22 cellular contexts compared by ENCODE assay signal in genomic region chr10:22740180-22740579, GRCh38. TPM values are rescaled to one million over a fixed set of nuclear protein-coding genes. Genes with fewer than 3 reads are reported as not detected.
DNase-seq lines count a peak whose midpoint lies in the region; FAIRE-seq and TF ChIP-seq lines count a peak whose summit lies in the region.
"Had no signal": no experiment of that assay in that cellular context is flagged by ENCODE, and none has a peak within 500 bp of the region (broad histone marks: within the 10 kb centered on the region; RNA-seq: fewer than 3 reads in every experiment).

No MANE protein-coding gene starts in this region.

- no peaks in the 10 kb centered on the region for H3K9me3 ChIP-seq in osteoblast (ENCODE audit: low read depth, low read length)
- H3K9me3 ChIP-seq: gastrocnemius medialis, thyroid gland had no signal

- no peak overlapping the region for H2AFZ ChIP-seq in osteoblast (ENCODE audit: low read length)

- no peaks in the 10 kb centered on the region for H4K20me1 ChIP-seq in osteoblast (ENCODE audit: insufficient read depth, low read length)

- peak; percentile 50 for FAIRE-seq in RCC 7860 (lab: Jason Lieb, UNC)
- FAIRE-seq: GM18507, small intestine had no signal

- no peaks in the 10 kb centered on the region for H3K79me2 ChIP-seq in osteoblast (ENCODE audit: insufficient read depth, low read length)

- H3K4me1 ChIP-seq in osteoblast (ENCODE audit: insufficient read depth, low read length), result peaks cover 3% of the 10 kb centered on the region
- H3K4me1 ChIP-seq: gastrocnemius medialis, thyroid gland had no signal

- TF ChIP-seq CTCF in epithelial cell of proximal tubule (conservative IDR thresholded peaks at IDR 0.05; ENCODE audit: low read depth, low read length), result peak; percentile 23
- no peak for TF ChIP-seq CTCF in osteoblast (IDR thresholded peaks at IDR 0.05; ENCODE audit: extremely low read depth, low read depth, low read length)

- no peak overlapping the region for H3K4me2 ChIP-seq in osteoblast (ENCODE audit: insufficient read depth, low read length)

- H3K36me3 ChIP-seq in osteoblast (ENCODE audit: insufficient read depth, low read length), result no peaks in the 10 kb centered on the region
- H3K36me3 ChIP-seq: gastrocnemius medialis, thyroid gland had no signal

- peak; percentile 50 for DNase-seq in HCEC 1CT
- DNase-seq in RCC 7860 (ENCODE audit: low spot score), result peak; percentile 31
- DNase-seq in epithelial cell of proximal tubule (ENCODE audit: low read depth), result no peak
- peak; percentile 38 for DNase-seq in renal cortical epithelial cell (ENCODE audit: low read depth)
- no peak for DNase-seq in osteoblast (ENCODE audit: insufficient read length, low spot score, missing footprints)
- no peak for DNase-seq in NCI-H1092 treated with DMSO at 0.1 percent for 48 hours (lab: John Stamatoyannopoulos, UW)
- no peak for DNase-seq in NCI-H748 treated with DMSO at 0.1 percent for 48 hours (lab: John Stamatoyannopoulos, UW)
- DNase-seq: activated CD4-positive, alpha-beta T cell treated with anti-CD3 and anti-CD28 coated beads, Interleukin-2, amount 10 ng/mL, durations not matched to agents 24 days and 14 days; activated CD8-positive, alpha-beta memory T cell treated with anti-CD3 and anti-CD28 coated beads, Interleukin-2, amount 10 ng/mL, durations not matched to agents 7 days and 5 days; AML-193; gastrocnemius medialis; HFFc6; left colon; natural killer cell; NCI-H82; SHP77 treated with DMSO at 0.1 percent for 48 hours; small intestine; stimulated activated naive CD4-positive, alpha-beta T cell treated with Interleukin-2 at 50 U/mL for 16 hours; T-cell; thyroid gland had no signal

- H3K27me3 ChIP-seq in osteoblast (ENCODE audit: insufficient read depth, low read length), result no peaks in the 10 kb centered on the region
- H3K27me3 ChIP-seq: gastrocnemius medialis, thyroid gland had no signal

- no peak overlapping the region for H3K27ac ChIP-seq in osteoblast (ENCODE audit: low read depth, low read length)
- H3K27ac ChIP-seq: coronary artery, gastrocnemius medialis, thyroid gland had no signal

- no peak overlapping the region for H3K4me3 ChIP-seq in epithelial cell of proximal tubule (ENCODE audit: low read depth, low read length)
- H3K4me3 ChIP-seq in osteoblast (ENCODE audit: insufficient read depth, low read length), result no peak overlapping the region
- H3K4me3 ChIP-seq: coronary artery, gastrocnemius medialis, thyroid gland had no signal

RNA-seq across cellular contexts. Expression of gene PIP4K2A, which starts 25.8 kb away (rescaled TPM):
- total RNA-seq in epithelial cell of proximal tubule (13.4 and 28.6 TPM in 2 replicates), renal cortical epithelial cell (24.1 and 42.5 TPM in 2 replicates), osteoblast (65.7 and 68.8 TPM in 2 replicates)

Comparison
In these comparisons a context has a peak if more than half of its experiments do, and no peak if none do; other contexts are left out.
1. DNase-seq: peak in HCEC 1CT (single experiment), RCC 7860 (single experiment) and renal cortical epithelial cell (single experiment); none in epithelial cell of proximal tubule (single experiment), osteoblast (single experiment), NCI-H1092 treated with DMSO at 0.1 percent for 48 hours (single experiment) and NCI-H748 treated with DMSO at 0.1 percent for 48 hours (single experiment).